21 cellular contexts compared by ENCODE assay signal in genomic region chr10:108757946-108758345, GRCh38.
"Had no signal": no experiment of that assay in that cellular context is flagged by ENCODE, and none has a peak within 500 bp of the region (broad histone marks: within the 10 kb centered on the region; RNA-seq: fewer than 3 reads in every experiment).

No MANE protein-coding gene starts in this region.

- H3K36me3 ChIP-seq: WERI-Rb-1 had no signal

- ATAC-seq: activated CD4-positive, alpha-beta T cell treated with anti-CD3 and anti-CD28 coated beads for 36 hours; activated T-cell treated with anti-CD3 and anti-CD28 coated beads, Interleukin-2, amount 50 U/mL, for 72 hours had no signal

- DNase-seq: activated CD4-positive, alpha-beta memory T cell treated with anti-CD3 and anti-CD28 coated beads, Interleukin-2, amount 10 ng/mL, durations not matched to agents 7 days and 5 days; activated CD4-positive, alpha-beta T cell treated with anti-CD3 and anti-CD28 coated beads for 36 hours; activated CD4-positive, alpha-beta T cell treated with anti-CD3 and anti-CD28 coated beads, Interleukin-2, amount 50 U/mL, for 1 hour; activated gamma-delta T cell treated with Interleukin-2 at 50 U/mL for 16 hours; activated naive CD4-positive, alpha-beta T cell treated with anti-CD3 and anti-CD28 coated beads, Interleukin-2, amount 10 ng/mL, durations not matched to agents 7 days and 5 days; activated naive CD8-positive, alpha-beta T cell treated with anti-CD3 and anti-CD28 coated beads for 36 hours; activated T-cell treated with anti-CD3 and anti-CD28 coated beads, Interleukin-2, amount 50 U/mL, for 72 hours; cerebellar nuclear complex; MM.1S; NCI-H1105; NCI-H1436; NCI-H1694 treated with DMSO at 0.1 percent for 48 hours; NCI-H2029 treated with DMSO at 0.1 percent for 48 hours; NCI-H345; NCI-H510A; NCI-H526 treated with DMSO at 0.1 percent for 48 hours; NCI-H82; SIG-M5; T-helper 1 cell; WERI-Rb-1 had no signal

- H3K4me2 ChIP-seq: KMS-11 had no signal

- H3K9ac ChIP-seq: KMS-11 had no signal

- H3K27ac ChIP-seq: KMS-11, WERI-Rb-1 had no signal
